31 cellular contexts compared by ENCODE assay signal in the genomic region with DNA sequence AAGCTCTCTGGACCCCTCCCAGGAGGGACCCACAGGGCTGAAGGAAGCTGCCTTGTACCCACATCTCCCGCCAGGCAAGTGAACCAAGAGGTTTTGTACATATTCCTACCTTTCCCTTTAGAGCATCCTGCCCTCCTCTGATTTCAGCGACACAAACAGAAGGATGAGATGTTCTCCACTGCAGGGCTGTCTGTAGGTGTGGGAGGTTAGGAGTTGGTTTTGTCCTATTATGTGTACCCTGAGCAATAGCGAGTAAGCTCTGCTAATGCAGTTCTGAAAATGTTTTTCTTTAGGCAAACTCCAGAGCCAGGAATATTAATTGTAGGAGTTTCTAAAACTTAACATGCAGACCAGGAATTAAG. TPM values are rescaled to one million over a fixed set of nuclear protein-coding genes. Genes with fewer than 3 reads are reported as not detected.
A peak's percentile ranks its signal among the peaks of the same experiment; 100 is the strongest.
DNase-seq lines count a peak whose midpoint lies in the region; ATAC-seq, FAIRE-seq and TF ChIP-seq lines count a peak whose summit lies in the region.
"Had no signal": no experiment of that assay in that cellular context is flagged by ENCODE, and none has a peak within 500 bp of the region (broad histone marks: within the 10 kb centered on the region; RNA-seq: fewer than 3 reads in every experiment).

No MANE protein-coding gene starts in this region.

- peaks cover 7% of the 10 kb centered on the region for H3K79me2 ChIP-seq in mammary epithelial cell (ENCODE audit: insufficient read depth, low read length)

- dilution Hi-C loops in mammary epithelial cell (cut with HindIII; ENCODE audit: low sequenced_read_pairs), result no loop called here

- H3K36me3 Mint-ChIP-seq in activated naive CD8-positive, alpha-beta T cell treated with anti-CD3 and anti-CD28 coated beads for 36 hours, result peaks cover 52% of the 10 kb centered on the region
- H3K36me3 Mint-ChIP-seq in memory B cell, result peaks cover 43% of the 10 kb centered on the region
- H3K36me3 Mint-ChIP-seq in stimulated activated naive B cell treated with anti-CD40 and anti-IgM and Interleukin-4, amounts not matched to agents 10 μg/mL and 1 μg/mL and 100 μg/mL, for 72 hours, result peaks cover 65 to 69% of the 10 kb centered on the region in 2 donors

- H3K4me1 ChIP-seq in breast epithelium, result no peaks in the 10 kb centered on the region
- no peaks in the 10 kb centered on the region for H3K4me1 ChIP-seq in mammary epithelial cell (ENCODE audit: insufficient read depth, low read length)

- H3K4me3 ChIP-seq in breast epithelium (no peak overlapping the region), mammary epithelial cell (replicated peaks in 1 of 3; ENCODE audit: insufficient read depth in 1 of 3, low read depth in 2 of 3, low read length in 3 of 3) (no peak overlapping the region)
- H3K4me3 ChIP-seq: heart left ventricle, skin epidermis, stomach, transverse colon had no signal

- no peaks in the 10 kb centered on the region for H3K9me3 Mint-ChIP-seq in activated naive CD8-positive, alpha-beta T cell treated with anti-CD3 and anti-CD28 coated beads for 36 hours
- H3K9me3 Mint-ChIP-seq in memory B cell, result no peaks in the 10 kb centered on the region
- no peaks in the 10 kb centered on the region for H3K9me3 Mint-ChIP-seq in stimulated activated naive B cell treated with anti-CD40 and anti-IgM and Interleukin-4, amounts not matched to agents 10 μg/mL and 1 μg/mL and 100 μg/mL, for 72 hours
- H3K9me3 Mint-ChIP-seq: CD4-positive, alpha-beta memory T cell; dendritic cell treated with granulocyte-macrophage colony-stimulating factor and Interleukin-4, amounts not matched to agents 40 ng/mL and 50 ng/mL, for 4 days; T-cell had no signal

- H3K4me1 Mint-ChIP-seq in activated naive CD8-positive, alpha-beta T cell treated with anti-CD3 and anti-CD28 coated beads for 36 hours, result peaks cover 23% of the 10 kb centered on the region
- peaks cover 11% of the 10 kb centered on the region for H3K4me1 Mint-ChIP-seq in memory B cell
- peaks cover 26 to 45% of the 10 kb centered on the region in 2 donors for H3K4me1 Mint-ChIP-seq in stimulated activated naive B cell treated with anti-CD40 and anti-IgM and Interleukin-4, amounts not matched to agents 10 μg/mL and 1 μg/mL and 100 μg/mL, for 72 hours

- intact Hi-C loops in breast epithelium (cut with DNase I; ENCODE audit: low total_unique reads), result no loop called here
- intact Hi-C loops in mammary epithelial cell (cut with micrococcal nuclease), result no loop called here
- intact Hi-C loops in Right ventricle myocardium inferior (cut with DNase I), result no loop called here

- H3K27me3 ChIP-seq in breast epithelium (no peaks in the 10 kb centered on the region), mammary epithelial cell (ENCODE audit: insufficient read depth, low read length) (no peaks in the 10 kb centered on the region)
- H3K27me3 ChIP-seq: heart left ventricle, stomach, transverse colon had no signal

- CTCF ChIA-PET in mammary epithelial cell (lab: Charles Lee; ENCODE audit: low non-redundant PET), result no interaction called here

- TF ChIP-seq POLR2A in breast epithelium (IDR thresholded peaks at IDR 0.05), result no peak

- in situ Hi-C loops in mammary epithelial cell (cut with MboI; ENCODE audit: low sequenced_read_pairs in 2 of 2), result no loop called here

- ATAC-seq in memory B cell (ENCODE audit: low read depth), result no peak
- ATAC-seq in stimulated activated naive B cell treated with anti-CD40 and anti-IgM and Interleukin-4, amounts not matched to agents 10 μg/mL and 1 μg/mL and 100 μg/mL, for 72 hours (replicated peaks), result no peak
- no peak for ATAC-seq in Right ventricle myocardium inferior
- ATAC-seq: activated CD4-positive, CD25-positive, alpha-beta regulatory T cell treated with anti-CD3 and anti-CD28 coated beads, Interleukin-2, amount 50 U/mL, for 24 hours; heart left ventricle; naive thymus-derived CD4-positive, alpha-beta T cell; T-cell had no signal

- no peaks in the 10 kb centered on the region for H3K9me3 ChIP-seq in breast epithelium
- no peaks in the 10 kb centered on the region for H3K9me3 ChIP-seq in mammary epithelial cell (replicated peaks; ENCODE audit: insufficient read depth, low read length)
- H3K9me3 ChIP-seq: heart left ventricle, stomach, transverse colon had no signal

- 92% methylated on average over 2 of the region's 3 CpGs for WGBS in mammary epithelial cell (ENCODE audit: low coverage, missing lambda C conversion rate)

- TF ChIP-seq CTCF in breast epithelium (IDR thresholded peaks at IDR 0.05) (no peak), mammary epithelial cell (conservative IDR thresholded peaks at IDR 0.05 in 1 of 2, IDR thresholded peaks at IDR 0.05 in 1 of 2; ENCODE audit: extremely low read depth in 1 of 2, insufficient read depth in 1 of 2, low read depth in 1 of 2, low read length in 2 of 2) (no peak)

- peak overlapping the region; percentile 47 for H3K27ac Mint-ChIP-seq in activated naive CD8-positive, alpha-beta T cell treated with anti-CD3 and anti-CD28 coated beads for 36 hours
- peak overlapping the region; percentile 47 for H3K27ac Mint-ChIP-seq in memory B cell
- peak overlapping the region; percentile 87 for H3K27ac Mint-ChIP-seq in stimulated activated naive B cell treated with anti-CD40 and anti-IgM and Interleukin-4, amounts not matched to agents 10 μg/mL and 1 μg/mL and 100 μg/mL, for 72 hours
- H3K27ac Mint-ChIP-seq: dendritic cell treated with granulocyte-macrophage colony-stimulating factor and Interleukin-4, amounts not matched to agents 40 ng/mL and 50 ng/mL, for 4 days; HFFc6 had no signal

- H3K27ac ChIP-seq in breast epithelium (peak overlapping the region; percentile 26 to 54), mammary epithelial cell (ENCODE audit: insufficient read depth, low read depth, low read length) (no peak overlapping the region)
- H3K27ac ChIP-seq: skin epidermis, transverse colon had no signal

- no peaks in the 10 kb centered on the region for H3K27me3 Mint-ChIP-seq in activated naive CD8-positive, alpha-beta T cell treated with anti-CD3 and anti-CD28 coated beads for 36 hours
- no peaks in the 10 kb centered on the region for H3K27me3 Mint-ChIP-seq in memory B cell
- H3K27me3 Mint-ChIP-seq in stimulated activated naive B cell treated with anti-CD40 and anti-IgM and Interleukin-4, amounts not matched to agents 10 μg/mL and 1 μg/mL and 100 μg/mL, for 72 hours, result no peaks in the 10 kb centered on the region
- H3K27me3 Mint-ChIP-seq: CD4-positive, alpha-beta memory T cell; dendritic cell treated with granulocyte-macrophage colony-stimulating factor and Interleukin-4, amounts not matched to agents 40 ng/mL and 50 ng/mL, for 4 days; naive thymus-derived CD4-positive, alpha-beta T cell; T-cell had no signal

- peaks cover 2% of the 10 kb centered on the region for H4K20me1 ChIP-seq in mammary epithelial cell (ENCODE audit: insufficient read depth, low read length)

- H3K36me3 ChIP-seq in breast epithelium, result peaks cover 24% of the 10 kb centered on the region
- H3K36me3 ChIP-seq in mammary epithelial cell (ENCODE audit: insufficient read depth, low read length), result peaks cover 35% of the 10 kb centered on the region

- no TSS peak for BruUV-seq in mammary epithelial cell (replicated peaks; lab: Mats Ljungman, UMichigan)

- no peak overlapping the region for H2AFZ ChIP-seq in mammary epithelial cell (ENCODE audit: low read depth, low read length)

- no peak overlapping the region for H3K4me2 ChIP-seq in mammary epithelial cell (ENCODE audit: insufficient read depth, low read depth, low read length)

- no peak for FAIRE-seq in urothelium cell line (lab: Jason Lieb, UNC)
- FAIRE-seq: astrocyte, kidney had no signal

- DNase-seq in breast epithelium (ENCODE audit: low spot score in 2 of 2), result no peak
- DNase-seq in mammary epithelial cell, result no peak
- no peak for DNase-seq in activated naive CD8-positive, alpha-beta T cell treated with anti-CD3 and anti-CD28 coated beads for 36 hours
- no peak for DNase-seq in memory B cell (ENCODE audit: low spot score in 2 of 2)
- no peak for DNase-seq in stimulated activated naive B cell treated with anti-CD40 and anti-IgM and Interleukin-4, amounts not matched to agents 10 μg/mL and 1 μg/mL and 100 μg/mL, for 72 hours
- DNase-seq in urothelium cell line (ENCODE audit: low spot score), result no peak
- no peak for DNase-seq in cortex of kidney (lab: John Stamatoyannopoulos, UW)
- no peak for DNase-seq in Right ventricle myocardium inferior (ENCODE audit: missing footprints)
- DNase-seq: activated CD8-positive, alpha-beta memory T cell treated with anti-CD3 and anti-CD28 coated beads for 24 hours; activated effector memory CD4-positive, alpha-beta T cell treated with Interleukin-2 at 50 U/mL for 16 hours; activated T-cell treated with anti-CD3 and anti-CD28 coated beads for 4 hours; CD4-positive, alpha-beta memory T cell; DMS 273 treated with DMSO at 0.1 percent for 48 hours; GOT3; heart left ventricle; HFFc6; IMR-90; midbrain; naive thymus-derived CD4-positive, alpha-beta T cell; NCI-H1048; NCI-H1694 treated with DMSO at 0.1 percent for 48 hours; NCI-H510A; stomach; T-cell; transverse colon had no signal

- no peak overlapping the region for H3K4me3 Mint-ChIP-seq in activated naive CD8-positive, alpha-beta T cell treated with anti-CD3 and anti-CD28 coated beads for 36 hours
- no peak overlapping the region for H3K4me3 Mint-ChIP-seq in memory B cell
- no peak overlapping the region for H3K4me3 Mint-ChIP-seq in stimulated activated naive B cell treated with anti-CD40 and anti-IgM and Interleukin-4, amounts not matched to agents 10 μg/mL and 1 μg/mL and 100 μg/mL, for 72 hours
- H3K4me3 Mint-ChIP-seq: dendritic cell treated with granulocyte-macrophage colony-stimulating factor and Interleukin-4, amounts not matched to agents 40 ng/mL and 50 ng/mL, for 4 days; HFFc6; naive thymus-derived CD4-positive, alpha-beta T cell; T-cell had no signal

- H3K9ac ChIP-seq in mammary epithelial cell (ENCODE audit: insufficient read depth, low read length), result no peak overlapping the region

RNA-seq across cellular contexts. Expression of gene SQSTM1, which starts 13.0 kb away (rescaled TPM):
- total RNA-seq in breast epithelium, result 100 to 1,000 TPM; 407 to 695 (median 462) TPM
- total RNA-seq in mammary epithelial cell, result 100 to 1,000 TPM; 230 to 379 TPM
- 84.0 TPM for polyA plus RNA-seq in mammary epithelial cell
- 66.6 TPM for polyA minus RNA-seq in mammary epithelial cell
- total RNA-seq in activated naive CD8-positive, alpha-beta T cell treated with anti-CD3 and anti-CD28 coated beads for 36 hours, result 100 to 1,000 TPM; 111 to 117 TPM
- total RNA-seq in Right ventricle myocardium inferior, result 407 TPM

RNA-seq across cellular contexts. Expression of gene MRNIP, which starts 24.9 kb away (rescaled TPM):
- total RNA-seq in breast epithelium, result 10 to 100 TPM; 32.3 to 67.2 (median 48.8) TPM
- total RNA-seq in mammary epithelial cell, result 10 to 100 TPM in 1 of 2 donors, 1 to 10 TPM in 1; 9.5 to 20.4 TPM
- polyA plus RNA-seq in mammary epithelial cell, result 11.6 TPM
- polyA minus RNA-seq in mammary epithelial cell, result 7.5 TPM
- total RNA-seq in activated naive CD8-positive, alpha-beta T cell treated with anti-CD3 and anti-CD28 coated beads for 36 hours, result 10 to 100 TPM; 12.3 to 13.9 TPM
- 12.2 TPM for total RNA-seq in Right ventricle myocardium inferior

RNA-seq across cellular contexts. Expression of gene MGAT4B, which starts 27.0 kb away (rescaled TPM):
- total RNA-seq in breast epithelium, result 10 to 100 TPM; 43.0 to 73.7 (median 54.6) TPM
- total RNA-seq in mammary epithelial cell, result 100 to 1,000 TPM in 1 of 2 donors, 10 to 100 TPM in 1; 88.0 to 143 TPM
- polyA plus RNA-seq in mammary epithelial cell, result 157 TPM
- 181 TPM for polyA minus RNA-seq in mammary epithelial cell
- 10 to 100 TPM; 67.9 to 71.5 TPM for total RNA-seq in activated naive CD8-positive, alpha-beta T cell treated with anti-CD3 and anti-CD28 coated beads for 36 hours
- total RNA-seq in Right ventricle myocardium inferior, result 98.9 TPM

RNA-seq across cellular contexts. Expression of gene LTC4S, which starts 39.9 kb away (rescaled TPM):
- 1 to 10 TPM; 3.8 to 8.8 (median 6.7) TPM for total RNA-seq in breast epithelium
- under 1 TPM; 0.50 to 0.82 TPM for total RNA-seq in mammary epithelial cell
- polyA plus RNA-seq in mammary epithelial cell, result 0.29 TPM
- polyA minus RNA-seq in mammary epithelial cell, result not detected
- under 1 TPM in 1 of 2 experiments, not detected in 1; 0.29 TPM for total RNA-seq in activated naive CD8-positive, alpha-beta T cell treated with anti-CD3 and anti-CD28 coated beads for 36 hours
- 10.3 TPM for total RNA-seq in Right ventricle myocardium inferior
- total RNA-seq: HFFc6, IMR-90, SK-MEL-5 had no signal
